8 cellular contexts compared by ENCODE assay signal in genomic region chr17:57989011-57989345, GRCh38. TPM values are rescaled to one million over a fixed set of nuclear protein-coding genes. Genes with fewer than 3 reads are reported as not detected.
DNase-seq lines count a peak whose midpoint lies in the region; ATAC-seq and TF ChIP-seq lines count a peak whose summit lies in the region.

No MANE protein-coding gene starts in this region.

- TF ChIP-seq CTCF in astrocyte of the spinal cord (IDR thresholded peaks at IDR 0.05; ENCODE audit: low read depth, low read length): no peak
- TF ChIP-seq CTCF in testis (IDR thresholded peaks at IDR 0.05): no peak

- H3K4me1 ChIP-seq in testis: peaks cover 42% of the 10 kb centered on the region

- no peak for TF ChIP-seq POLR2A in testis (IDR thresholded peaks at IDR 0.05)

- peak; percentile 39 for DNase-seq in DMS153 (lab: John Stamatoyannopoulos, UW)
- DNase-seq in MV-4-11 (lab: John Stamatoyannopoulos, UW): peak; percentile 55
- peak; percentile 36 for DNase-seq in astrocyte of the spinal cord (ENCODE audit: low read depth, low spot score)
- DNase-seq in left kidney (ENCODE audit: low read depth, low spot score): peak; percentile 84
- peak; percentile 59 for DNase-seq in testis
- no peak for DNase-seq in stimulated activated CD4-positive, alpha-beta T cell treated with anti-CD3 and anti-CD28 coated beads, Interleukin-1b, Interleukin-23, amount 100 ng/mL, for 48 hours
- no peak for DNase-seq in GF-D8 (lab: John Stamatoyannopoulos, UW)

- peak overlapping the region; percentile 23 to 96 for H3K27ac ChIP-seq in testis

- ATAC-seq in HG03342 (IDR thresholded peaks at IDR 0.05; ENCODE audit: unreplicated experiment): no peak

- no peaks in the 10 kb centered on the region for H3K36me3 ChIP-seq in testis (ENCODE audit: low read depth, missing control alignments)

- 1 to 2% methylated on average over 5 of the region's 5 CpGs for WGBS in testis, 2 donors

- no peaks in the 10 kb centered on the region for H3K9me3 ChIP-seq in testis

- H3K4me3 ChIP-seq in astrocyte of the spinal cord (ENCODE audit: low read depth, low read length): peak overlapping the region; percentile 49
- peak overlapping the region; percentile 84 to 93 for H3K4me3 ChIP-seq in testis

- intact Hi-C loops in testis (cut with DNase I; ENCODE audit: low total_unique reads): no loop called here

- in situ Hi-C loops in astrocyte of the spinal cord (cut with HindIII; ENCODE audit: low sequenced_read_pairs): no loop called here

- H3K27me3 ChIP-seq in testis: no peaks in the 10 kb centered on the region

RNA-seq across cellular contexts. Expression of gene VEZF1, which starts 0.9 kb away (rescaled TPM):
- 10 to 100 TPM; 58.6 TPM for total RNA-seq in testis
- 54.8 TPM for polyA plus RNA-seq in testis (ENCODE audit: insufficient read depth, low read depth, low replicate concordance)

RNA-seq across cellular contexts. Expression of gene SRSF1, which starts 18.1 kb away (rescaled TPM):
- 100 to 1,000 TPM; 150 to 159 TPM for total RNA-seq in testis
- 128 TPM for polyA plus RNA-seq in testis (ENCODE audit: insufficient read depth, low read depth, low replicate concordance)

RNA-seq across cellular contexts. Expression of gene CUEDC1, which starts 33.8 kb away (rescaled TPM):
- total RNA-seq in testis: 1 to 10 TPM; 6.5 to 8.6 TPM
- 13.3 TPM for polyA plus RNA-seq in testis (ENCODE audit: insufficient read depth, low read depth, low replicate concordance)

Comparison
In these comparisons a context has a peak if more than half of its experiments do, and no peak if none do; other contexts are left out.
1. DNase-seq: peak in DMS153 (single experiment), MV-4-11 (single experiment), astrocyte of the spinal cord (single experiment), left kidney (single experiment) and testis (single experiment); none in stimulated activated CD4-positive, alpha-beta T cell treated with anti-CD3 and anti-CD28 coated beads, Interleukin-1b, Interleukin-23, amount 100 ng/mL, for 48 hours (single experiment) and GF-D8 (single experiment).